Comparison of ENCODE assay signal across 11 cellular contexts in genomic region chr10:44962870-44963738, GRCh38. TPM values are rescaled to one million over a fixed set of nuclear protein-coding genes. Genes with fewer than 3 reads are reported as not detected.
DNase-seq lines count a peak whose midpoint lies in the region; ATAC-seq, FAIRE-seq and TF ChIP-seq lines count a peak whose summit lies in the region.
"Had no signal": no experiment of that assay in that cellular context is flagged by ENCODE, and none has a peak within 500 bp of the region (broad histone marks: within the 10 kb centered on the region; RNA-seq: fewer than 3 reads in every experiment).

No MANE protein-coding gene starts in this region.

- POLR2A ChIA-PET in activated CD4-positive, alpha-beta memory T cell treated with anti-CD3 and anti-CD28 coated beads, Interleukin-2, amount 10 ng/mL, durations not matched to agents 7 days and 5 days (lab: Charles Lee) = interaction anchor here (1.2 to 2.6 kb wide), 2 partner anchors 11 to 21 kb away, joined by 3 to 7 read pairs; no protein-coding TSS in a partner anchor
- POLR2A ChIA-PET in activated CD4-positive, alpha-beta memory T cell treated with anti-CD3 and anti-CD28 coated beads for 36 hours (lab: Charles Lee) = no interaction called here
- POLR2A ChIA-PET in HepG2 (lab: Yijun Ruan, JAX) = interaction anchor here (1.0 to 13.2 kb wide), 12 partner anchors 7 to 1543 kb away, joined by 3 to 407 read pairs (median 17); partner anchors contain the start of gene DEPP1

- TF ChIP-seq RAD21 in HepG2 (CRISPR knock-in tag; IDR thresholded peaks at IDR 0.05) = no peak

- no peak for TF ChIP-seq POLR2A in HepG2 (IDR thresholded peaks at IDR 0.05; ENCODE audit: insufficient read depth in 1 of 2, low read depth in 2 of 2, low read length in 2 of 2)

- TF ChIP-seq EP300 in HepG2 (IDR thresholded peaks at IDR 0.05; ENCODE audit: low read depth in 2 of 2, low read length in 2 of 2) (no peak), HepG2 (CRISPR knock-in tag; IDR thresholded peaks at IDR 0.05; ENCODE audit: borderline replicate concordance) (no peak)

- TF ChIP-seq CTCF in HepG2 (CRISPR knock-in tag; IDR thresholded peaks at IDR 0.05) (peak; percentile 36), type B pancreatic cell (conservative IDR thresholded peaks at IDR 0.05) (peak; percentile 67)

- whole genome bisulfite sequencing in HepG2 (ENCODE audit: low lambda C conversion rate) = 60% methylated on average over 16 of the region's 19 CpGs
- WGBS in GM23248 (ENCODE audit: low coverage in 1 of 2, low lambda C conversion rate in 2 of 2, missing lambda C conversion rate in 2 of 2), 2 experiments = 90 to 95% methylated on average over 18 to 19 of the region's 19 CpGs

- peaks cover 23% of the 10 kb centered on the region for H3K4me1 Mint-ChIP-seq in activated CD4-positive, alpha-beta memory T cell treated with anti-CD3 and anti-CD28 coated beads, Interleukin-2, amount 10 ng/mL, durations not matched to agents 7 days and 5 days
- peaks cover 24% of the 10 kb centered on the region for H3K4me1 Mint-ChIP-seq in activated CD4-positive, alpha-beta memory T cell treated with anti-CD3 and anti-CD28 coated beads for 36 hours (ENCODE audit: low read depth)
- H3K4me1 Mint-ChIP-seq in type B pancreatic cell (ENCODE audit: unreplicated experiment) = peaks cover 76% of the 10 kb centered on the region
- peaks cover 27% of the 10 kb centered on the region for H3K4me1 Mint-ChIP-seq in activated CD8-positive, alpha-beta memory T cell treated with anti-CD3 and anti-CD28 coated beads, Interleukin-2, amount 10 ng/mL, durations not matched to agents 7 days and 5 days

- peak overlapping the region; percentile 14 to 58 (median 46) for H3K4me3 ChIP-seq in HepG2 (replicated peaks in 1 of 3; ENCODE audit: insufficient read depth in 1 of 3, low read depth in 2 of 3, low read length in 3 of 3)
- H3K4me3 ChIP-seq in GM23248 = no peak overlapping the region

- H3K9ac ChIP-seq in HepG2 (ENCODE audit: insufficient read depth, low read depth, low read length) (peak overlapping the region; percentile 66), GM23248 (no peak overlapping the region)

- peaks cover 78% of the 10 kb centered on the region for H3K79me2 ChIP-seq in HepG2 (ENCODE audit: insufficient read depth, low read length)
- H3K79me2 ChIP-seq in GM23248 (ENCODE audit: insufficient read depth) = no peaks in the 10 kb centered on the region

- H3K27me3 ChIP-seq in HepG2 (ENCODE audit: control insufficient read depth in 1 of 2, insufficient read depth in 2 of 2, low read length in 2 of 2) (no peaks in the 10 kb centered on the region; a peak in 1 of 5 replicates), GM23248 (replicated peaks; ENCODE audit: insufficient read depth) (no peaks in the 10 kb centered on the region)

- no peaks in the 10 kb centered on the region for H3K9me3 Mint-ChIP-seq in activated CD4-positive, alpha-beta memory T cell treated with anti-CD3 and anti-CD28 coated beads, Interleukin-2, amount 10 ng/mL, durations not matched to agents 7 days and 5 days
- no peaks in the 10 kb centered on the region for H3K9me3 Mint-ChIP-seq in activated CD4-positive, alpha-beta memory T cell treated with anti-CD3 and anti-CD28 coated beads for 36 hours
- H3K9me3 Mint-ChIP-seq in type B pancreatic cell = no peaks in the 10 kb centered on the region
- H3K9me3 Mint-ChIP-seq in activated CD8-positive, alpha-beta memory T cell treated with anti-CD3 and anti-CD28 coated beads, Interleukin-2, amount 10 ng/mL, durations not matched to agents 7 days and 5 days (ENCODE audit: low read depth) = no peaks in the 10 kb centered on the region
- H3K9me3 Mint-ChIP-seq: CD8-positive, alpha-beta T cell had no signal

- BruUV-seq in HepG2 (replicated peaks; lab: Mats Ljungman, UMichigan) = no TSS peak

- FAIRE-seq in HepG2 (lab: Jason Lieb, UNC) = no peak

- H3K36me3 Mint-ChIP-seq in activated CD4-positive, alpha-beta memory T cell treated with anti-CD3 and anti-CD28 coated beads, Interleukin-2, amount 10 ng/mL, durations not matched to agents 7 days and 5 days (ENCODE audit: low read depth) = no peaks in the 10 kb centered on the region
- H3K36me3 Mint-ChIP-seq in activated CD4-positive, alpha-beta memory T cell treated with anti-CD3 and anti-CD28 coated beads for 36 hours = no peaks in the 10 kb centered on the region
- H3K36me3 Mint-ChIP-seq in type B pancreatic cell = no peaks in the 10 kb centered on the region
- H3K36me3 Mint-ChIP-seq in activated CD8-positive, alpha-beta memory T cell treated with anti-CD3 and anti-CD28 coated beads, Interleukin-2, amount 10 ng/mL, durations not matched to agents 7 days and 5 days = no peaks in the 10 kb centered on the region

- H2AFZ ChIP-seq in HepG2 (ENCODE audit: low read length) = no peak overlapping the region
- no peak overlapping the region for H2AFZ ChIP-seq in GM23248

- H3K27ac Mint-ChIP-seq in activated CD4-positive, alpha-beta memory T cell treated with anti-CD3 and anti-CD28 coated beads, Interleukin-2, amount 10 ng/mL, durations not matched to agents 7 days and 5 days = no peak overlapping the region
- no peak overlapping the region for H3K27ac Mint-ChIP-seq in activated CD4-positive, alpha-beta memory T cell treated with anti-CD3 and anti-CD28 coated beads for 36 hours
- H3K27ac Mint-ChIP-seq in type B pancreatic cell = peak overlapping the region; percentile 55
- H3K27ac Mint-ChIP-seq in activated CD8-positive, alpha-beta memory T cell treated with anti-CD3 and anti-CD28 coated beads, Interleukin-2, amount 10 ng/mL, durations not matched to agents 7 days and 5 days = no peak overlapping the region
- H3K27ac Mint-ChIP-seq: CD8-positive, alpha-beta T cell had no signal

- H3K27ac ChIP-seq in HepG2 (ENCODE audit: extremely low read length, insufficient read depth, low read length) (peak overlapping the region; percentile 80), GM23248 (no peak overlapping the region)

- H3K4me2 ChIP-seq in HepG2 (ENCODE audit: low read depth, low read length) (peak overlapping the region; percentile 95), GM23248 (ENCODE audit: unreplicated experiment) (no peak overlapping the region)

- in situ Hi-C loops in HepG2 (cut with HindIII; ENCODE audit: extremely low pct_ligation_motif_present, low pct_unique_long_range_greater_than_20kb) = loop anchor here (25.0 kb wide), 1 partner anchor 1551 kb away; the partner anchor contains the start of gene HNRNPF
- in situ Hi-C loops in GM23248 (cut with MboI) = no loop called here

- H3K9me2 ChIP-seq in GM23248 (ENCODE audit: insufficient read depth) = no peaks in the 10 kb centered on the region

- CTCF ChIA-PET in activated CD4-positive, alpha-beta memory T cell treated with anti-CD3 and anti-CD28 coated beads, Interleukin-2, amount 10 ng/mL, durations not matched to agents 7 days and 5 days (lab: Charles Lee) = interaction anchor here (0.6 kb wide), 1 partner anchor 11 kb away, joined by 3 read pairs; no protein-coding TSS in a partner anchor
- CTCF ChIA-PET in activated CD4-positive, alpha-beta memory T cell treated with anti-CD3 and anti-CD28 coated beads for 36 hours (lab: Charles Lee) = interaction anchor here (0.5 to 2.7 kb wide), 4 partner anchors 20 to 1277 kb away, joined by 3 to 13 read pairs (median 4); no protein-coding TSS in a partner anchor
- CTCF ChIA-PET in HepG2 (lab: Yijun Ruan, JAX; ENCODE audit: low intra/inter-chr PET ratio, low total read pairs) = interaction anchor here (1.0 to 1.6 kb wide), 3 partner anchors 27 to 31 kb away, joined by 3 to 4 read pairs (median 4); no protein-coding TSS in a partner anchor
- CTCF ChIA-PET in activated CD8-positive, alpha-beta memory T cell treated with anti-CD3 and anti-CD28 coated beads, Interleukin-2, amount 10 ng/mL, durations not matched to agents 7 days and 5 days (lab: Charles Lee) = interaction anchor here (1.3 to 3.1 kb wide), 4 partner anchors 10 to 30 kb away, joined by 4 to 16 read pairs (median 6); no protein-coding TSS in a partner anchor

- H3K4me3 Mint-ChIP-seq in activated CD4-positive, alpha-beta memory T cell treated with anti-CD3 and anti-CD28 coated beads, Interleukin-2, amount 10 ng/mL, durations not matched to agents 7 days and 5 days = no peak overlapping the region
- H3K4me3 Mint-ChIP-seq in activated CD4-positive, alpha-beta memory T cell treated with anti-CD3 and anti-CD28 coated beads for 36 hours = no peak overlapping the region
- peak overlapping the region; percentile 39 for H3K4me3 Mint-ChIP-seq in type B pancreatic cell
- H3K4me3 Mint-ChIP-seq in activated CD8-positive, alpha-beta memory T cell treated with anti-CD3 and anti-CD28 coated beads, Interleukin-2, amount 10 ng/mL, durations not matched to agents 7 days and 5 days = no peak overlapping the region
- H3K4me3 Mint-ChIP-seq: CD8-positive, alpha-beta T cell had no signal

- H3F3A ChIP-seq in GM23248 (ENCODE audit: insufficient read depth) = peaks cover 10% of the 10 kb centered on the region; the same call in 1 of the 2 replicates

- H3K36me3 ChIP-seq in HepG2 (replicated peaks in 1 of 2; ENCODE audit: control insufficient read depth in 1 of 2, insufficient read depth in 2 of 2, low read length in 2 of 2) (peaks cover 0 to under 1% of the 10 kb centered on the region in 2 experiments; a peak in 2 of 5 replicates), GM23248 (ENCODE audit: low read depth) (no peaks in the 10 kb centered on the region)

- H4K20me1 ChIP-seq in HepG2 (ENCODE audit: insufficient read depth, low read length) (peaks cover 6% of the 10 kb centered on the region; the same call in 1 of the 2 replicates), GM23248 (ENCODE audit: insufficient read depth) (no peaks in the 10 kb centered on the region)

- H3K9me3 ChIP-seq in HepG2 (ENCODE audit: low read length) (no peaks in the 10 kb centered on the region), GM23248 (ENCODE audit: low read depth) (no peaks in the 10 kb centered on the region)

- peaks cover 83% of the 10 kb centered on the region for H3K4me1 ChIP-seq in HepG2 (ENCODE audit: insufficient read depth, low read length)
- H3K4me1 ChIP-seq in GM23248 (ENCODE audit: insufficient read depth) = peaks cover 6% of the 10 kb centered on the region

- intact Hi-C loops in activated CD4-positive, alpha-beta memory T cell treated with anti-CD3 and anti-CD28 coated beads for 36 hours (cut with micrococcal nuclease) = no loop called here
- intact Hi-C loops in HepG2 (cut with micrococcal nuclease; ENCODE audit: unreplicated experiment) = no loop called here

- peak; percentile 8 for DNase-seq in activated CD4-positive, alpha-beta memory T cell treated with anti-CD3 and anti-CD28 coated beads, Interleukin-2, amount 10 ng/mL, durations not matched to agents 7 days and 5 days
- DNase-seq in activated CD4-positive, alpha-beta memory T cell treated with anti-CD3 and anti-CD28 coated beads for 36 hours = no peak
- DNase-seq in astrocyte of the hippocampus (ENCODE audit: low read depth, low spot score) (peak; percentile 59), HepG2 (ENCODE audit: low spot score) (peak; percentile 61), type B pancreatic cell (ENCODE audit: extremely low spot score, unreplicated experiment) (peak; percentile 60), mesenteric fat pad (ENCODE audit: low spot score) (no peak), GM23248 (no peak)
- no peak for DNase-seq in activated CD8-positive, alpha-beta memory T cell treated with anti-CD3 and anti-CD28 coated beads, Interleukin-2, amount 10 ng/mL, durations not matched to agents 7 days and 5 days

- H3K27me3 Mint-ChIP-seq in activated CD4-positive, alpha-beta memory T cell treated with anti-CD3 and anti-CD28 coated beads, Interleukin-2, amount 10 ng/mL, durations not matched to agents 7 days and 5 days = no peaks in the 10 kb centered on the region
- no peaks in the 10 kb centered on the region for H3K27me3 Mint-ChIP-seq in activated CD4-positive, alpha-beta memory T cell treated with anti-CD3 and anti-CD28 coated beads for 36 hours
- no peaks in the 10 kb centered on the region for H3K27me3 Mint-ChIP-seq in type B pancreatic cell
- H3K27me3 Mint-ChIP-seq in activated CD8-positive, alpha-beta memory T cell treated with anti-CD3 and anti-CD28 coated beads, Interleukin-2, amount 10 ng/mL, durations not matched to agents 7 days and 5 days = no peaks in the 10 kb centered on the region

- ATAC-seq in HepG2 = peak; percentile 64
- ATAC-seq in activated CD8-positive, alpha-beta memory T cell treated with anti-CD3 and anti-CD28 coated beads, Interleukin-2, amount 10 ng/mL, durations not matched to agents 7 days and 5 days = no peak
- ATAC-seq: CD8-positive, alpha-beta T cell had no signal

RNA-seq across cellular contexts. Expression of gene RASSF4, which starts 3.5 kb away (rescaled TPM):
- total RNA-seq in activated CD4-positive, alpha-beta memory T cell treated with anti-CD3 and anti-CD28 coated beads, Interleukin-2, amount 10 ng/mL, durations not matched to agents 7 days and 5 days = 1 to 10 TPM in 1 of 2 experiments, under 1 TPM in 1; 0.50 to 1.2 TPM
- 1 to 10 TPM in 1 of 2 experiments, under 1 TPM in 1; 0.77 to 1.1 TPM for total RNA-seq in activated CD4-positive, alpha-beta memory T cell treated with anti-CD3 and anti-CD28 coated beads for 36 hours
- total RNA-seq in HepG2 (2016; rRNA removed; fragmentation: Illumina TruSeq; extraction: Trizol) (49.9 and 51.7 TPM in 2 replicates), type B pancreatic cell (ENCODE audit: low replicate concordance) (22.7 and 27.9 TPM in 2 replicates), mesenteric fat pad (122 TPM)
- 22.4 and 22.8 TPM in 2 replicates for total RNA-seq in HepG2 (2016; cell fraction: cytosol; rRNA removed; fragmentation: Illumina TruSeq; extraction: Trizol; ENCODE audit: low read depth)
- total RNA-seq in HepG2 (2016; cell fraction: insoluble cytoplasmic fraction; rRNA removed; fragmentation: Illumina TruSeq; extraction: Trizol) = 49.9 and 50.1 TPM in 2 replicates
- 39.2 and 45.6 TPM in 2 replicates for total RNA-seq in HepG2 (2016; cell fraction: membrane; rRNA removed; fragmentation: Illumina TruSeq; extraction: Trizol)
- 52.1 and 54.6 TPM in 2 replicates for total RNA-seq in HepG2 (2016; cell fraction: nucleus; rRNA removed; fragmentation: Illumina TruSeq; extraction: Trizol)
- polyA plus RNA-seq in HepG2 (2011; rRNA removed) (34.0 and 39.7 TPM in 2 replicates), GM23248 (2016; fragmentation: Nextera tagmentation; extraction: Ambion mirVana) (2.3 and 2.9 TPM in 2 replicates)
- polyA plus RNA-seq in HepG2 (2011; cell fraction: cytosol; rRNA removed) = 20.4 and 25.8 TPM in 2 replicates
- polyA plus RNA-seq in HepG2 (2011; cell fraction: nucleus; rRNA removed) = 140 TPM in 2 replicates
- 25.0 and 26.7 TPM in 2 replicates for polyA plus RNA-seq in HepG2 (2012)
- 18.5 and 22.5 TPM in 2 replicates for polyA plus RNA-seq in HepG2 (2016; cell fraction: cytosol; fragmentation: Illumina TruSeq; extraction: Trizol; ENCODE audit: low read depth)
- 53.5 and 57.9 TPM in 2 replicates for polyA plus RNA-seq in HepG2 (2016; cell fraction: insoluble cytoplasmic fraction; fragmentation: Illumina TruSeq; extraction: Trizol; ENCODE audit: low read depth)
- 31.2 and 31.3 TPM in 2 replicates for polyA plus RNA-seq in HepG2 (2016; cell fraction: membrane; fragmentation: Illumina TruSeq; extraction: Trizol; ENCODE audit: low read depth)
- 84.5 and 98.6 TPM in 2 replicates for polyA plus RNA-seq in HepG2 (2016; cell fraction: nucleus; fragmentation: Illumina TruSeq; extraction: Trizol; ENCODE audit: insufficient read depth, low read depth)
- 0.12 and 67.0 TPM in 2 replicates for polyA minus RNA-seq in HepG2 (2011; rRNA and poly(A)+ RNA removed; ENCODE audit: low replicate concordance)
- 13.4 and 16.0 TPM in 2 replicates for polyA minus RNA-seq in HepG2 (2011; cell fraction: cytosol; rRNA and poly(A)+ RNA removed)
- 74.3 and 88.9 TPM in 2 replicates for polyA minus RNA-seq in HepG2 (2011; cell fraction: nucleus; rRNA and poly(A)+ RNA removed)
- 1 to 10 TPM; 1.2 to 3.1 TPM for total RNA-seq in activated CD8-positive, alpha-beta memory T cell treated with anti-CD3 and anti-CD28 coated beads, Interleukin-2, amount 10 ng/mL, durations not matched to agents 7 days and 5 days
- total RNA-seq in GM23248 (2014; rRNA removed; shearing (Covaris generic)) = 1.0 and 2.1 TPM in 2 replicates

RNA-seq across cellular contexts. Expression of gene DEPP1, which starts 15.5 kb away (rescaled TPM):
- total RNA-seq in activated CD4-positive, alpha-beta memory T cell treated with anti-CD3 and anti-CD28 coated beads, Interleukin-2, amount 10 ng/mL, durations not matched to agents 7 days and 5 days = 1 to 10 TPM; 1.2 to 1.9 TPM
- total RNA-seq in activated CD4-positive, alpha-beta memory T cell treated with anti-CD3 and anti-CD28 coated beads for 36 hours = under 1 TPM; 0.34 to 0.40 TPM
- total RNA-seq in HepG2 (2016; rRNA removed; fragmentation: Illumina TruSeq; extraction: Trizol) (11.2 and 14.8 TPM in 2 replicates), type B pancreatic cell (ENCODE audit: low replicate concordance) (25.7 and 53.0 TPM in 2 replicates), mesenteric fat pad (566 TPM)
- 3.0 and 5.0 TPM in 2 replicates for total RNA-seq in HepG2 (2016; cell fraction: cytosol; rRNA removed; fragmentation: Illumina TruSeq; extraction: Trizol; ENCODE audit: low read depth)
- 9.0 and 15.3 TPM in 2 replicates for total RNA-seq in HepG2 (2016; cell fraction: insoluble cytoplasmic fraction; rRNA removed; fragmentation: Illumina TruSeq; extraction: Trizol)
- 9.0 and 9.3 TPM in 2 replicates for total RNA-seq in HepG2 (2016; cell fraction: membrane; rRNA removed; fragmentation: Illumina TruSeq; extraction: Trizol)
- total RNA-seq in HepG2 (2016; cell fraction: nucleus; rRNA removed; fragmentation: Illumina TruSeq; extraction: Trizol) = 15.1 and 16.0 TPM in 2 replicates
- polyA plus RNA-seq in HepG2 (2011; rRNA removed) (270 and 338 TPM in 2 replicates), GM23248 (2016; fragmentation: Nextera tagmentation; extraction: Ambion mirVana) (10.2 and 13.8 TPM in 2 replicates)
- polyA plus RNA-seq in HepG2 (2011; cell fraction: cytosol; rRNA removed) = 261 and 317 TPM in 2 replicates
- 103 and 135 TPM in 2 replicates for polyA plus RNA-seq in HepG2 (2011; cell fraction: nucleus; rRNA removed)
- 132 and 232 TPM in 2 replicates for polyA plus RNA-seq in HepG2 (2012)
- polyA plus RNA-seq in HepG2 (2016; cell fraction: cytosol; fragmentation: Illumina TruSeq; extraction: Trizol; ENCODE audit: low read depth) = 2.0 and 2.5 TPM in 2 replicates
- polyA plus RNA-seq in HepG2 (2016; cell fraction: insoluble cytoplasmic fraction; fragmentation: Illumina TruSeq; extraction: Trizol; ENCODE audit: low read depth) = 9.3 and 11.2 TPM in 2 replicates
- polyA plus RNA-seq in HepG2 (2016; cell fraction: membrane; fragmentation: Illumina TruSeq; extraction: Trizol; ENCODE audit: low read depth) = 3.6 and 5.2 TPM in 2 replicates
- 13.4 and 15.5 TPM in 2 replicates for polyA plus RNA-seq in HepG2 (2016; cell fraction: nucleus; fragmentation: Illumina TruSeq; extraction: Trizol; ENCODE audit: insufficient read depth, low read depth)
- 1.8 and 739 TPM in 2 replicates for polyA minus RNA-seq in HepG2 (2011; rRNA and poly(A)+ RNA removed; ENCODE audit: low replicate concordance)
- polyA minus RNA-seq in HepG2 (2011; cell fraction: cytosol; rRNA and poly(A)+ RNA removed) = 249 and 254 TPM in 2 replicates
- 107 and 142 TPM in 2 replicates for polyA minus RNA-seq in HepG2 (2011; cell fraction: nucleus; rRNA and poly(A)+ RNA removed)
- total RNA-seq in activated CD8-positive, alpha-beta memory T cell treated with anti-CD3 and anti-CD28 coated beads, Interleukin-2, amount 10 ng/mL, durations not matched to agents 7 days and 5 days = under 1 TPM in 1 of 2 experiments, not detected in 1; 0.37 TPM
- 7.0 and 10.1 TPM in 2 replicates for total RNA-seq in GM23248 (2014; rRNA removed; shearing (Covaris generic))
- total RNA-seq: CD8-positive, alpha-beta T cell had no signal

RNA-seq across cellular contexts. Expression of gene ZNF22, which starts 37.6 kb away (rescaled TPM):
- 10 to 100 TPM; 22.9 to 24.7 TPM for total RNA-seq in activated CD4-positive, alpha-beta memory T cell treated with anti-CD3 and anti-CD28 coated beads, Interleukin-2, amount 10 ng/mL, durations not matched to agents 7 days and 5 days
- 10 to 100 TPM; 19.3 to 19.9 TPM for total RNA-seq in activated CD4-positive, alpha-beta memory T cell treated with anti-CD3 and anti-CD28 coated beads for 36 hours
- total RNA-seq in HepG2 (2016; rRNA removed; fragmentation: Illumina TruSeq; extraction: Trizol) (0.40 and 0.58 TPM in 2 replicates), type B pancreatic cell (ENCODE audit: low replicate concordance) (23.5 and 39.0 TPM in 2 replicates), mesenteric fat pad (50.3 TPM)
- not detected in 2 replicates for total RNA-seq in HepG2 (2016; cell fraction: cytosol; rRNA removed; fragmentation: Illumina TruSeq; extraction: Trizol; ENCODE audit: low read depth)
- 0.49 and 0.56 TPM in 2 replicates for total RNA-seq in HepG2 (2016; cell fraction: insoluble cytoplasmic fraction; rRNA removed; fragmentation: Illumina TruSeq; extraction: Trizol)
- total RNA-seq in HepG2 (2016; cell fraction: membrane; rRNA removed; fragmentation: Illumina TruSeq; extraction: Trizol) = 0.28 and 0.45 TPM in 2 replicates
- 0.75 and 1.2 TPM in 2 replicates for total RNA-seq in HepG2 (2016; cell fraction: nucleus; rRNA removed; fragmentation: Illumina TruSeq; extraction: Trizol)
- polyA plus RNA-seq in HepG2 (2011; rRNA removed) (1.1 and 1.3 TPM in 2 replicates), GM23248 (2016; fragmentation: Nextera tagmentation; extraction: Ambion mirVana) (16.7 and 17.3 TPM in 2 replicates)
- 0.35 and 0.77 TPM in 2 replicates for polyA plus RNA-seq in HepG2 (2011; cell fraction: cytosol; rRNA removed)
- polyA plus RNA-seq in HepG2 (2011; cell fraction: nucleus; rRNA removed) = 1.2 and 1.7 TPM in 2 replicates
- 1.6 and 2.5 TPM in 2 replicates for polyA plus RNA-seq in HepG2 (2012)
- 0.07 and 0.09 TPM in 2 replicates for polyA plus RNA-seq in HepG2 (2016; cell fraction: cytosol; fragmentation: Illumina TruSeq; extraction: Trizol; ENCODE audit: low read depth)
- 0.60 and 0.62 TPM in 2 replicates for polyA plus RNA-seq in HepG2 (2016; cell fraction: insoluble cytoplasmic fraction; fragmentation: Illumina TruSeq; extraction: Trizol; ENCODE audit: low read depth)
- polyA plus RNA-seq in HepG2 (2016; cell fraction: membrane; fragmentation: Illumina TruSeq; extraction: Trizol; ENCODE audit: low read depth) = 0.22 and 0.27 TPM in 2 replicates
- polyA plus RNA-seq in HepG2 (2016; cell fraction: nucleus; fragmentation: Illumina TruSeq; extraction: Trizol; ENCODE audit: insufficient read depth, low read depth) = 0.89 and 1.1 TPM in 2 replicates
- not detected in 2 replicates for polyA minus RNA-seq in HepG2 (2011; rRNA and poly(A)+ RNA removed; ENCODE audit: low replicate concordance)
- polyA minus RNA-seq in HepG2 (2011; cell fraction: cytosol; rRNA and poly(A)+ RNA removed) = not detected in 2 replicates
- polyA minus RNA-seq in HepG2 (2011; cell fraction: nucleus; rRNA and poly(A)+ RNA removed) = 2.2 and 2.4 TPM in 2 replicates
- 10 to 100 TPM; 29.5 to 29.6 TPM for total RNA-seq in activated CD8-positive, alpha-beta memory T cell treated with anti-CD3 and anti-CD28 coated beads, Interleukin-2, amount 10 ng/mL, durations not matched to agents 7 days and 5 days
- 14.0 and 15.5 TPM in 2 replicates for total RNA-seq in GM23248 (2014; rRNA removed; shearing (Covaris generic))

RNA-seq across cellular contexts. Expression of gene TMEM72, which starts 52.0 kb away (rescaled TPM):
- total RNA-seq in activated CD4-positive, alpha-beta memory T cell treated with anti-CD3 and anti-CD28 coated beads, Interleukin-2, amount 10 ng/mL, durations not matched to agents 7 days and 5 days = not detected
- not detected for total RNA-seq in activated CD4-positive, alpha-beta memory T cell treated with anti-CD3 and anti-CD28 coated beads for 36 hours
- total RNA-seq in HepG2 (2016; rRNA removed; fragmentation: Illumina TruSeq; extraction: Trizol) (0.04 TPM in 1 of 2 replicates, not detected in the other), type B pancreatic cell (ENCODE audit: low replicate concordance) (0.40 and 1.2 TPM in 2 replicates), mesenteric fat pad (not detected)
- total RNA-seq in HepG2 (2016; cell fraction: cytosol; rRNA removed; fragmentation: Illumina TruSeq; extraction: Trizol; ENCODE audit: low read depth) = 0.09 TPM in 1 of 2 replicates, not detected in the other
- total RNA-seq in HepG2 (2016; cell fraction: insoluble cytoplasmic fraction; rRNA removed; fragmentation: Illumina TruSeq; extraction: Trizol) = 0.04 TPM in 1 of 2 replicates, not detected in the other
- total RNA-seq in HepG2 (2016; cell fraction: membrane; rRNA removed; fragmentation: Illumina TruSeq; extraction: Trizol) = 0.12 TPM in 1 of 2 replicates, not detected in the other
- 0.16 and 0.19 TPM in 2 replicates for total RNA-seq in HepG2 (2016; cell fraction: nucleus; rRNA removed; fragmentation: Illumina TruSeq; extraction: Trizol)
- polyA plus RNA-seq in HepG2 (2011; rRNA removed) (not detected in 2 replicates), GM23248 (2016; fragmentation: Nextera tagmentation; extraction: Ambion mirVana) (not detected in 2 replicates)
- not detected in 2 replicates for polyA plus RNA-seq in HepG2 (2011; cell fraction: cytosol; rRNA removed)
- polyA plus RNA-seq in HepG2 (2011; cell fraction: nucleus; rRNA removed) = not detected in 2 replicates
- polyA plus RNA-seq in HepG2 (2012) = not detected in 2 replicates
- not detected in 2 replicates for polyA plus RNA-seq in HepG2 (2016; cell fraction: cytosol; fragmentation: Illumina TruSeq; extraction: Trizol; ENCODE audit: low read depth)
- polyA plus RNA-seq in HepG2 (2016; cell fraction: insoluble cytoplasmic fraction; fragmentation: Illumina TruSeq; extraction: Trizol; ENCODE audit: low read depth) = not detected in 2 replicates
- polyA plus RNA-seq in HepG2 (2016; cell fraction: membrane; fragmentation: Illumina TruSeq; extraction: Trizol; ENCODE audit: low read depth) = not detected in 2 replicates
- not detected in 2 replicates for polyA plus RNA-seq in HepG2 (2016; cell fraction: nucleus; fragmentation: Illumina TruSeq; extraction: Trizol; ENCODE audit: insufficient read depth, low read depth)
- polyA minus RNA-seq in HepG2 (2011; rRNA and poly(A)+ RNA removed; ENCODE audit: low replicate concordance) = not detected in 2 replicates
- not detected in 2 replicates for polyA minus RNA-seq in HepG2 (2011; cell fraction: cytosol; rRNA and poly(A)+ RNA removed)
- polyA minus RNA-seq in HepG2 (2011; cell fraction: nucleus; rRNA and poly(A)+ RNA removed) = 0.13 and 0.25 TPM in 2 replicates
- total RNA-seq in activated CD8-positive, alpha-beta memory T cell treated with anti-CD3 and anti-CD28 coated beads, Interleukin-2, amount 10 ng/mL, durations not matched to agents 7 days and 5 days = not detected
- total RNA-seq in GM23248 (2014; rRNA removed; shearing (Covaris generic)) = not detected in 2 replicates
- total RNA-seq: CD8-positive, alpha-beta T cell; pulmonary artery endothelial cell; T-helper 2 cell treated with Interferon-gamma antibody and Interleukin-4, amounts not matched to agents 100 ng/mL and 5 ng/mL, for 36 hours had no signal

Comparison
In these comparisons a context has a peak if more than half of its experiments do, and no peak if none do; other contexts are left out.
1. DNase-seq: peak in activated CD4-positive, alpha-beta memory T cell treated with anti-CD3 and anti-CD28 coated beads, Interleukin-2, amount 10 ng/mL, durations not matched to agents 7 days and 5 days (single experiment), astrocyte of the hippocampus (single experiment), HepG2 (single experiment) and type B pancreatic cell (single experiment); none in activated CD4-positive, alpha-beta memory T cell treated with anti-CD3 and anti-CD28 coated beads for 36 hours (single experiment), mesenteric fat pad (single experiment), activated CD8-positive, alpha-beta memory T cell treated with anti-CD3 and anti-CD28 coated beads, Interleukin-2, amount 10 ng/mL, durations not matched to agents 7 days and 5 days (single experiment) and GM23248 (single experiment).
2. RNA of gene DEPP1, which starts 15.5 kb away (total RNA-seq): 566 TPM in mesenteric fat pad (single experiment); 25.7 to 53.0 TPM in type B pancreatic cell, 3.0 to 16.0 TPM in HepG2, 7.0 to 10.1 TPM in GM23248, 1.2 to 1.9 TPM in activated CD4-positive, alpha-beta memory T cell treated with anti-CD3 and anti-CD28 coated beads, Interleukin-2, amount 10 ng/mL, durations not matched to agents 7 days and 5 days, 0.34 to 0.40 TPM in activated CD4-positive, alpha-beta memory T cell treated with anti-CD3 and anti-CD28 coated beads for 36 hours and 0.37 TPM in activated CD8-positive, alpha-beta memory T cell treated with anti-CD3 and anti-CD28 coated beads, Interleukin-2, amount 10 ng/mL, durations not matched to agents 7 days and 5 days; every median in the first group is over 10 times any median in the second.